ENCODE assay signal across 22 cellular contexts in the genomic region with DNA sequence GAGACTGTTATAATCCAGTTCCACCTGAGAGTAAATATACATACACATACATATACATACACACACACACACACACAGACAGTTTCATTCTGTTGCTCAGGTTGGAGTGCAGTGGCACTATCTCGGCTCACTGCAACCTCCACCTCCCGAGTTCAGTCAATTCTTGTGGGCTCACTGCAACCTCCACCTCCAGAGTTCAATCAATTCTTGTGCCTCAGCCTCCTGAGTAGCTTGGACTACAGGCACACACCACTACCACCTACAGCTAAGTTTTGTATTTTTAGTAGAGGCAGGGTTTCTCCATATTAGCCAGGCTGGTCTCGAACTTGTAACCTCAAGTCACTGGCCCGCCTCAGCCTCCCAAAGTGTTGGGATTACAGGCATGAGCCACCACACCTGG. TPM values are rescaled to one million over a fixed set of nuclear protein-coding genes. Genes with fewer than 3 reads are reported as not detected.
DNase-seq lines count a peak whose midpoint lies in the region; ATAC-seq, FAIRE-seq and TF ChIP-seq lines count a peak whose summit lies in the region.
"Had no signal": no experiment of that assay in that cellular context is flagged by ENCODE, and none has a peak within 500 bp of the region (broad histone marks: within the 10 kb centered on the region; RNA-seq: fewer than 3 reads in every experiment).

No MANE protein-coding gene starts in this region.

- 94% methylated on average over 4 of the region's 4 CpGs for WGBS in HepG2 (ENCODE audit: low lambda C conversion rate)
- WGBS in right lobe of liver (ENCODE audit: insufficient coverage, low coverage, low lambda C conversion rate, missing lambda C conversion rate), result 68% methylated on average over 3 of the region's 4 CpGs
- WGBS in suprapubic skin, result 95% methylated on average over 4 of the region's 4 CpGs

- H3K27ac Mint-ChIP-seq in astrocyte (ENCODE audit: unreplicated experiment), result peak overlapping the region; percentile 31

- POLR2A ChIA-PET in HepG2 (lab: Yijun Ruan, JAX), result interaction anchor here (0.9 to 1.2 kb wide), 2 partner anchors 9 to 63 kb away, joined by 3 to 4 read pairs; a partner anchor contains a TSS

- H4K20me1 ChIP-seq in HepG2 (ENCODE audit: insufficient read depth, low read length), result no peaks in the 10 kb centered on the region
- H4K20me1 ChIP-seq in astrocyte (ENCODE audit: insufficient read depth, low read length), result no peaks in the 10 kb centered on the region

- H3K4me1 Mint-ChIP-seq in astrocyte (ENCODE audit: low read depth, unreplicated experiment), result peaks cover 24% of the 10 kb centered on the region

- no peaks in the 10 kb centered on the region for H3K9me3 Mint-ChIP-seq in astrocyte (ENCODE audit: unreplicated experiment)

- CTCF ChIA-PET in HepG2 (lab: Yijun Ruan, JAX; ENCODE audit: low intra/inter-chr PET ratio, low total read pairs), result no interaction called here

- TF ChIP-seq CTCF in HepG2 (CRISPR knock-in tag; IDR thresholded peaks at IDR 0.05), result no peak
- no peak for TF ChIP-seq CTCF in right lobe of liver (IDR thresholded peaks at IDR 0.05)
- no peak for TF ChIP-seq CTCF in astrocyte (IDR thresholded peaks at IDR 0.05; ENCODE audit: insufficient read depth, low read depth, low read length)
- TF ChIP-seq CTCF in suprapubic skin (IDR thresholded peaks at IDR 0.05), result no peak

- no peak overlapping the region for H3K27ac ChIP-seq in HepG2 (ENCODE audit: extremely low read length, insufficient read depth, low read length)
- no peak overlapping the region for H3K27ac ChIP-seq in right lobe of liver
- no peak overlapping the region for H3K27ac ChIP-seq in astrocyte (ENCODE audit: low read depth, low read length)
- no peak overlapping the region for H3K27ac ChIP-seq in suprapubic skin
- H3K27ac ChIP-seq: SJSA1 had no signal

- H2AFZ ChIP-seq in HepG2 (ENCODE audit: low read length) (no peak overlapping the region), astrocyte (ENCODE audit: low read depth, low read length) (no peak overlapping the region)

- ATAC-seq in HepG2 (no peak), right lobe of liver (no peak)

- intact Hi-C loops in HepG2 (cut with micrococcal nuclease; ENCODE audit: unreplicated experiment) (no loop called here), right lobe of liver (cut with DNase I) (no loop called here)

- no peaks in the 10 kb centered on the region for H3K9me3 ChIP-seq in HepG2 (ENCODE audit: low read length)
- H3K9me3 ChIP-seq in right lobe of liver, result no peaks in the 10 kb centered on the region
- H3K9me3 ChIP-seq in astrocyte (ENCODE audit: insufficient read depth, low read depth, low read length), result no peaks in the 10 kb centered on the region
- H3K9me3 ChIP-seq in suprapubic skin, result no peaks in the 10 kb centered on the region
- H3K9me3 ChIP-seq: BE2C, SJSA1 had no signal

- no TSS peak for BruUV-seq in HepG2 (replicated peaks; lab: Mats Ljungman, UMichigan)

- H3K4me1 ChIP-seq in HepG2 (ENCODE audit: insufficient read depth, low read length) (peaks cover 48% of the 10 kb centered on the region), right lobe of liver (no peaks in the 10 kb centered on the region), astrocyte (ENCODE audit: insufficient read depth, low read length) (peaks cover 12% of the 10 kb centered on the region), suprapubic skin (peaks cover 8% of the 10 kb centered on the region)
- H3K4me1 ChIP-seq: BE2C had no signal

- no peak for TF ChIP-seq RAD21 in HepG2 (CRISPR knock-in tag; IDR thresholded peaks at IDR 0.05)

- H3K9ac ChIP-seq in HepG2 (ENCODE audit: insufficient read depth, low read depth, low read length), result no peak overlapping the region
- no peak overlapping the region for H3K9ac ChIP-seq in astrocyte (ENCODE audit: low read length)

- no peak overlapping the region for H3K4me3 ChIP-seq in HepG2 (replicated peaks in 1 of 3; ENCODE audit: insufficient read depth in 1 of 3, low read depth in 2 of 3, low read length in 3 of 3)
- H3K4me3 ChIP-seq in right lobe of liver, result no peak overlapping the region
- no peak overlapping the region for H3K4me3 ChIP-seq in astrocyte (ENCODE audit: insufficient read depth, low read depth, low read length)
- no peak overlapping the region for H3K4me3 ChIP-seq in suprapubic skin
- H3K4me3 ChIP-seq: SJSA1 had no signal

- in situ Hi-C loops in HepG2 (cut with HindIII; ENCODE audit: extremely low pct_ligation_motif_present, low pct_unique_long_range_greater_than_20kb), result no loop called here

- TF ChIP-seq EP300 in HepG2 (IDR thresholded peaks at IDR 0.05; ENCODE audit: low read depth in 2 of 2, low read length in 2 of 2), result no peak
- no peak for TF ChIP-seq EP300 in HepG2 (CRISPR knock-in tag; IDR thresholded peaks at IDR 0.05; ENCODE audit: borderline replicate concordance)
- no peak for TF ChIP-seq EP300 in suprapubic skin (IDR thresholded peaks at IDR 0.05)

- H3K4me2 ChIP-seq in HepG2 (ENCODE audit: low read depth, low read length), result no peak overlapping the region
- H3K4me2 ChIP-seq in astrocyte (ENCODE audit: low read length), result no peak overlapping the region

- no peaks in the 10 kb centered on the region for H3K79me2 ChIP-seq in HepG2 (ENCODE audit: insufficient read depth, low read length)
- peaks cover 5% of the 10 kb centered on the region for H3K79me2 ChIP-seq in astrocyte (ENCODE audit: insufficient read depth, low read length)

- H3K4me3 Mint-ChIP-seq in astrocyte (ENCODE audit: unreplicated experiment), result no peak overlapping the region

- FAIRE-seq in HepG2 (lab: Jason Lieb, UNC) (no peak), astrocyte (lab: Jason Lieb, UNC) (no peak)
- FAIRE-seq: G401.6, GM18507, RCC 7860 had no signal

- DNase-seq in DMS 273 (lab: John Stamatoyannopoulos, UW; ENCODE audit: unreplicated experiment) (peak; percentile 9), DMS 273 treated with DMSO at 0.1 percent for 48 hours (lab: John Stamatoyannopoulos, UW) (no peak), HepG2 (ENCODE audit: low spot score) (no peak), right lobe of liver (no peak), astrocyte (ENCODE audit: low read depth) (no peak), A172 (ENCODE audit: low spot score) (no peak), DMS53 (lab: John Stamatoyannopoulos, UW) (no peak), suprapubic skin (ENCODE audit: low spot score in 2 of 2) (no peak)
- DNase-seq: BE2C, COR-L47, DMS153, MM.1S, NCI-H1048, NCI-H1417 treated with DMSO at 0.1 percent for 48 hours, NCI-H187, NCI-H446 treated with DMSO at 0.1 percent for 48 hours, NCI-H526 treated with DMSO at 0.1 percent for 48 hours, OCI-M1 had no signal

- no peaks in the 10 kb centered on the region for H3K36me3 ChIP-seq in HepG2 (replicated peaks in 1 of 2; ENCODE audit: control insufficient read depth in 1 of 2, insufficient read depth in 2 of 2, low read length in 2 of 2)
- no peaks in the 10 kb centered on the region for H3K36me3 ChIP-seq in right lobe of liver
- H3K36me3 ChIP-seq in astrocyte (ENCODE audit: insufficient read depth, low read length), result peaks cover 14% of the 10 kb centered on the region
- no peaks in the 10 kb centered on the region for H3K36me3 ChIP-seq in suprapubic skin

- no peaks in the 10 kb centered on the region for H3K27me3 ChIP-seq in HepG2 (ENCODE audit: control insufficient read depth in 1 of 2, insufficient read depth in 2 of 2, low read length in 2 of 2)
- H3K27me3 ChIP-seq in right lobe of liver, result no peaks in the 10 kb centered on the region
- H3K27me3 ChIP-seq in astrocyte (ENCODE audit: insufficient read depth, low read length), result no peaks in the 10 kb centered on the region
- no peaks in the 10 kb centered on the region for H3K27me3 ChIP-seq in suprapubic skin
- H3K27me3 ChIP-seq: BE2C, SJSA1 had no signal

- TF ChIP-seq POLR2A in HepG2 (IDR thresholded peaks at IDR 0.05; ENCODE audit: insufficient read depth in 1 of 2, low read depth in 2 of 2, low read length in 2 of 2) (no peak), right lobe of liver (IDR thresholded peaks at IDR 0.05) (no peak), suprapubic skin (IDR thresholded peaks at IDR 0.05) (no peak)

- peaks cover 12% of the 10 kb centered on the region for H3K36me3 Mint-ChIP-seq in astrocyte (ENCODE audit: low read depth, unreplicated experiment)

- H3K27me3 Mint-ChIP-seq in astrocyte (ENCODE audit: low read depth, unreplicated experiment), result no peaks in the 10 kb centered on the region

RNA-seq across cellular contexts. Expression of a gene that starts 8.9 kb away (rescaled TPM):
- total RNA-seq in HepG2 (2016; rRNA removed; fragmentation: Illumina TruSeq; extraction: Trizol) (41.0 and 42.6 TPM in 2 replicates), right lobe of liver (10 to 100 TPM in 4 of 6 experiments, 1 to 10 TPM in 2; 1.7 to 22.4 (median 14.3) TPM), astrocyte (41.2 and 43.9 TPM in 2 replicates), suprapubic skin (10 to 100 TPM; 16.4 to 31.2 (median 23.3) TPM)
- 17.8 and 19.6 TPM in 2 replicates for total RNA-seq in HepG2 (2016; cell fraction: cytosol; rRNA removed; fragmentation: Illumina TruSeq; extraction: Trizol; ENCODE audit: low read depth)
- 40.7 and 41.0 TPM in 2 replicates for total RNA-seq in HepG2 (2016; cell fraction: insoluble cytoplasmic fraction; rRNA removed; fragmentation: Illumina TruSeq; extraction: Trizol)
- total RNA-seq in HepG2 (2016; cell fraction: membrane; rRNA removed; fragmentation: Illumina TruSeq; extraction: Trizol), result 46.7 and 48.5 TPM in 2 replicates
- total RNA-seq in HepG2 (2016; cell fraction: nucleus; rRNA removed; fragmentation: Illumina TruSeq; extraction: Trizol), result 48.4 and 49.5 TPM in 2 replicates
- 30.5 and 33.8 TPM in 2 replicates for polyA plus RNA-seq in HepG2 (2011; rRNA removed)
- polyA plus RNA-seq in HepG2 (2011; cell fraction: cytosol; rRNA removed), result 25.4 and 27.1 TPM in 2 replicates
- 24.3 and 25.8 TPM in 2 replicates for polyA plus RNA-seq in HepG2 (2011; cell fraction: nucleus; rRNA removed)
- 19.1 and 25.3 TPM in 2 replicates for polyA plus RNA-seq in HepG2 (2012)
- 10.9 and 15.0 TPM in 2 replicates for polyA plus RNA-seq in HepG2 (2016; cell fraction: cytosol; fragmentation: Illumina TruSeq; extraction: Trizol; ENCODE audit: low read depth)
- 61.4 and 62.2 TPM in 2 replicates for polyA plus RNA-seq in HepG2 (2016; cell fraction: insoluble cytoplasmic fraction; fragmentation: Illumina TruSeq; extraction: Trizol; ENCODE audit: low read depth)
- polyA plus RNA-seq in HepG2 (2016; cell fraction: membrane; fragmentation: Illumina TruSeq; extraction: Trizol; ENCODE audit: low read depth), result 29.1 and 33.4 TPM in 2 replicates
- 87.7 and 87.9 TPM in 2 replicates for polyA plus RNA-seq in HepG2 (2016; cell fraction: nucleus; fragmentation: Illumina TruSeq; extraction: Trizol; ENCODE audit: insufficient read depth, low read depth)
- polyA minus RNA-seq in HepG2 (2011; rRNA and poly(A)+ RNA removed; ENCODE audit: low replicate concordance), result 3.0 and 40.9 TPM in 2 replicates
- 43.4 and 48.0 TPM in 2 replicates for polyA minus RNA-seq in HepG2 (2011; cell fraction: cytosol; rRNA and poly(A)+ RNA removed)
- 53.5 and 53.8 TPM in 2 replicates for polyA minus RNA-seq in HepG2 (2011; cell fraction: nucleus; rRNA and poly(A)+ RNA removed)
- 48.3 and 61.6 TPM in 2 replicates for total RNA-seq in A172 (2014; rRNA removed; shearing (Covaris generic))

RNA-seq across cellular contexts. Expression of a gene that starts 44.0 kb away (rescaled TPM):
- total RNA-seq in HepG2 (2016; rRNA removed; fragmentation: Illumina TruSeq; extraction: Trizol), result 309 and 454 TPM in 2 replicates
- total RNA-seq in HepG2 (2016; cell fraction: cytosol; rRNA removed; fragmentation: Illumina TruSeq; extraction: Trizol; ENCODE audit: low read depth), result 121 and 153 TPM in 2 replicates
- total RNA-seq in HepG2 (2016; cell fraction: insoluble cytoplasmic fraction; rRNA removed; fragmentation: Illumina TruSeq; extraction: Trizol), result 331 and 431 TPM in 2 replicates
- 376 and 465 TPM in 2 replicates for total RNA-seq in HepG2 (2016; cell fraction: membrane; rRNA removed; fragmentation: Illumina TruSeq; extraction: Trizol)
- total RNA-seq in HepG2 (2016; cell fraction: nucleus; rRNA removed; fragmentation: Illumina TruSeq; extraction: Trizol), result 177 and 205 TPM in 2 replicates
- polyA plus RNA-seq in HepG2 (2011; rRNA removed), result 154 and 207 TPM in 2 replicates
- 106 and 129 TPM in 2 replicates for polyA plus RNA-seq in HepG2 (2011; cell fraction: cytosol; rRNA removed)
- 58.1 and 82.0 TPM in 2 replicates for polyA plus RNA-seq in HepG2 (2011; cell fraction: nucleus; rRNA removed)
- 483 and 505 TPM in 2 replicates for polyA plus RNA-seq in HepG2 (2012)
- polyA plus RNA-seq in HepG2 (2016; cell fraction: cytosol; fragmentation: Illumina TruSeq; extraction: Trizol; ENCODE audit: low read depth), result 301 and 332 TPM in 2 replicates
- 675 and 683 TPM in 2 replicates for polyA plus RNA-seq in HepG2 (2016; cell fraction: insoluble cytoplasmic fraction; fragmentation: Illumina TruSeq; extraction: Trizol; ENCODE audit: low read depth)
- 622 and 757 TPM in 2 replicates for polyA plus RNA-seq in HepG2 (2016; cell fraction: membrane; fragmentation: Illumina TruSeq; extraction: Trizol; ENCODE audit: low read depth)
- polyA plus RNA-seq in HepG2 (2016; cell fraction: nucleus; fragmentation: Illumina TruSeq; extraction: Trizol; ENCODE audit: insufficient read depth, low read depth), result 341 and 359 TPM in 2 replicates
- 35.4 and 66.0 TPM in 2 replicates for polyA minus RNA-seq in HepG2 (2011; rRNA and poly(A)+ RNA removed; ENCODE audit: low replicate concordance)
- polyA minus RNA-seq in HepG2 (2011; cell fraction: cytosol; rRNA and poly(A)+ RNA removed), result 145 and 146 TPM in 2 replicates
- polyA minus RNA-seq in HepG2 (2011; cell fraction: nucleus; rRNA and poly(A)+ RNA removed), result 185 and 189 TPM in 2 replicates
- 10 to 100 TPM; 61.9 to 99.1 (median 81.5) TPM for total RNA-seq in right lobe of liver
- total RNA-seq in astrocyte, result 614 and 687 TPM in 2 replicates
- 547 and 785 TPM in 2 replicates for total RNA-seq in A172 (2014; rRNA removed; shearing (Covaris generic))
- 100 to 1,000 TPM; 159 to 243 (median 186) TPM for total RNA-seq in suprapubic skin
